8 cellular contexts compared by ENCODE assay signal in the genomic region with DNA sequence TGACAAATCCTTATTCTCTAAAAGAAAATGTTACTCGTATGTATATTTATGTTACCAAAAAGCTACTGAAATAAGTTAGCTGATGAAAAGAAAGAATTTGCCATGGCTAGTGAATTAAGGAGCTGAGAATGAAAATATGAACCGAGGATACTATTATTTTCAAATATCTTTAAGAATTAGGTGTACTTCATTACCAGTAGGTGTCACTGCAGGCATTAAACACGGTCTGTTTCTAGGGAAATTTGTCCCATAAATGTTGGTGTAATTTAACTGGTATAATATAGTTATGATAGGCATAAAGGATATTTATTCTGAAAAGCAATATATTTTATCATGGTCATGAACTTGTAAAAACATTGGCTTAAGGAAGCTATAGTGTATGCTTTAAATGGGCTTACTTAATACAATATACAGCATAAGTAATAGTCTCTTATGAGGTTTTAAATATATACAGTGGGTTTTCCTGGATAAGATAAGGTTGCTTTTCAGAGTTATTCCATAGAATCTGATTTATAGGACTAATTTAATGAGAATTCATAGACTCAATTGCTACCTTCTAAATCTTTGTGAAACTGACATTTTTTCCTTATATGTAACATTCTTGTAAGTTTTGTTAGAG.
DNase-seq lines count a peak whose midpoint lies in the region; ATAC-seq and TF ChIP-seq lines count a peak whose summit lies in the region.

No MANE protein-coding gene starts in this region.

- ATAC-seq in foreskin keratinocyte (peak; percentile 59), mucosa of descending colon (no peak)
- ATAC-seq in activated CD4-positive, CD25-positive, alpha-beta regulatory T cell treated with anti-CD3 and anti-CD28 coated beads, Interleukin-2, amount 50 U/mL, for 24 hours = no peak
- no peak for ATAC-seq in stimulated activated naive CD8-positive, alpha-beta T cell treated with anti-CD3 and anti-CD28 coated beads, Interleukin-15, Interleukin-2, amounts not matched to agents 100 U/mL and 50 U/mL, for 24 hours

- H3K4me3 ChIP-seq in SJCRH30 = no peak overlapping the region
- H3K4me3 ChIP-seq in mucosa of descending colon = no peak overlapping the region

- peak; percentile 73 for TF ChIP-seq CTCF in LNCAP (IDR thresholded peaks at IDR 0.05)
- peak; percentile 77 for TF ChIP-seq CTCF in foreskin keratinocyte (conservative IDR thresholded peaks at IDR 0.05)
- TF ChIP-seq CTCF in mucosa of descending colon (IDR thresholded peaks at IDR 0.05) = no peak

- H3K27me3 ChIP-seq in SJCRH30 = no peaks in the 10 kb centered on the region
- H3K27me3 ChIP-seq in foreskin keratinocyte = no peaks in the 10 kb centered on the region

- H3K36me3 ChIP-seq in SJCRH30 (no peaks in the 10 kb centered on the region), mucosa of descending colon (ENCODE audit: low read depth) (no peaks in the 10 kb centered on the region)

- no peak overlapping the region for H3K27ac ChIP-seq in SJCRH30
- no peak overlapping the region for H3K27ac ChIP-seq in foreskin keratinocyte

- DNase-seq in DMS153 (lab: John Stamatoyannopoulos, UW) (peak; percentile 22), SJCRH30 (peak; percentile 25 to 75), foreskin keratinocyte (peak in 1 of 2 donors; percentile 37), renal cortical epithelial cell (ENCODE audit: low read depth) (peak; percentile 61), mucosa of descending colon (no peak)
- DNase-seq in stimulated activated naive CD8-positive, alpha-beta T cell treated with anti-CD3 and anti-CD28 coated beads, Interleukin-15, Interleukin-2, amounts not matched to agents 100 U/mL and 50 U/mL, for 24 hours = no peak

- H3K4me1 ChIP-seq in SJCRH30 (peaks cover 2% of the 10 kb centered on the region; the same call in 1 of the 2 replicates), foreskin keratinocyte (no peaks in the 10 kb centered on the region), mucosa of descending colon (ENCODE audit: low read depth) (no peaks in the 10 kb centered on the region)

- intact Hi-C loops in mucosa of descending colon (cut with DNase I, micrococcal nuclease) = loop anchor here in 1 of 2 donors (10.0 kb wide), 1 partner anchor 73 kb away; no protein-coding TSS in a partner anchor

- H3K9me3 ChIP-seq in SJCRH30 (replicated peaks) = no peaks in the 10 kb centered on the region
- H3K9me3 ChIP-seq in mucosa of descending colon = no peaks in the 10 kb centered on the region

Comparison
In these comparisons a context has a peak if more than half of its experiments do, and no peak if none do; other contexts are left out.
1. DNase-seq: peak in DMS153 (single experiment), SJCRH30 (2 of 2) and renal cortical epithelial cell (single experiment); none in stimulated activated naive CD8-positive, alpha-beta T cell treated with anti-CD3 and anti-CD28 coated beads, Interleukin-15, Interleukin-2, amounts not matched to agents 100 U/mL and 50 U/mL, for 24 hours (single experiment) and mucosa of descending colon (0 of 3).